Comparison of ENCODE assay signal across 21 cellular contexts in genomic region chr10:33224251-33224965, GRCh38.
"Had no signal": no experiment of that assay in that cellular context is flagged by ENCODE, and none has a peak within 500 bp of the region (broad histone marks: within the 10 kb centered on the region; RNA-seq: fewer than 3 reads in every experiment).

No MANE protein-coding gene starts in this region.

- H3K27ac ChIP-seq: esophagus muscularis mucosa, foreskin keratinocyte, transverse colon had no signal

- H3K27me3 ChIP-seq: esophagus muscularis mucosa, foreskin keratinocyte, transverse colon had no signal

- H3K9me3 Mint-ChIP-seq: activated B cell treated with CpG ODN at 0.5 μM for 24 hours; natural killer cell; T-helper 2 cell treated with Interferon-gamma antibody and Interleukin-4, amounts not matched to agents 5 μg/mL and 100 μg/mL, for 36 hours had no signal

- H3K4me3 Mint-ChIP-seq: activated B cell treated with CpG ODN at 0.5 μM for 24 hours; activated CD8-positive, alpha-beta T cell treated with anti-CD3 and anti-CD28 coated beads, Interleukin-2, amount 10 ng/mL, durations not matched to agents 7 days and 5 days; activated naive CD8-positive, alpha-beta T cell treated with anti-CD3 and anti-CD28 coated beads, Interleukin-2, amount 10 ng/mL, durations not matched to agents 7 days and 5 days; activated T-helper 1 cell treated with anti-CD3 and anti-CD28 coated beads, Interleukin-12 subunit alpha, Interleukin-12 subunit beta, Interleukin-2, Interleukin-4 antibody, amounts not matched to agents 30 ng/mL and 10 ng/mL and 1 ng/mL, durations not matched to agents 14 hours and 24 hours and 36 hours; natural killer cell; T-helper 2 cell treated with Interferon-gamma antibody and Interleukin-4, amounts not matched to agents 5 μg/mL and 100 μg/mL, for 36 hours had no signal

- H3K36me3 ChIP-seq: transverse colon had no signal

- H3K4me3 ChIP-seq: esophagus muscularis mucosa, skin epidermis, transverse colon had no signal

- H3K27me3 Mint-ChIP-seq: progenitor cell of endocrine pancreas had no signal

- ATAC-seq: activated CD8-positive, alpha-beta T cell treated with anti-CD3 and anti-CD28 coated beads, Interleukin-2, amount 10 ng/mL, durations not matched to agents 7 days and 5 days; foreskin keratinocyte; left colon; natural killer cell; right cardiac atrium had no signal

- H3K27ac Mint-ChIP-seq: activated B cell treated with CpG ODN at 0.5 μM for 24 hours; activated CD8-positive, alpha-beta T cell treated with anti-CD3 and anti-CD28 coated beads, Interleukin-2, amount 10 ng/mL, durations not matched to agents 7 days and 5 days; activated naive CD8-positive, alpha-beta T cell treated with anti-CD3 and anti-CD28 coated beads, Interleukin-2, amount 10 ng/mL, durations not matched to agents 7 days and 5 days; activated T-helper 1 cell treated with anti-CD3 and anti-CD28 coated beads, Interleukin-12 subunit alpha, Interleukin-12 subunit beta, Interleukin-2, Interleukin-4 antibody, amounts not matched to agents 30 ng/mL and 10 ng/mL and 1 ng/mL, durations not matched to agents 14 hours and 24 hours and 36 hours; natural killer cell; progenitor cell of endocrine pancreas; T-helper 2 cell treated with Interferon-gamma antibody and Interleukin-4, amounts not matched to agents 5 μg/mL and 100 μg/mL, for 36 hours had no signal

- H3K4me1 Mint-ChIP-seq: activated B cell treated with CpG ODN at 0.5 μM for 24 hours; activated naive CD8-positive, alpha-beta T cell treated with anti-CD3 and anti-CD28 coated beads, Interleukin-2, amount 10 ng/mL, durations not matched to agents 7 days and 5 days; natural killer cell had no signal

- H3K36me3 Mint-ChIP-seq: activated naive CD8-positive, alpha-beta T cell treated with anti-CD3 and anti-CD28 coated beads, Interleukin-2, amount 10 ng/mL, durations not matched to agents 7 days and 5 days; natural killer cell had no signal

- DNase-seq: activated B cell treated with CpG ODN at 0.5 μM for 24 hours; activated CD4-positive, alpha-beta T cell treated with anti-CD3 and anti-CD28 coated beads for 48 hours; activated CD8-positive, alpha-beta memory T cell treated with anti-CD3 and anti-CD28 coated beads, Interleukin-2, amount 50 U/mL, for 48 hours; activated CD8-positive, alpha-beta T cell treated with anti-CD3 and anti-CD28 coated beads, Interleukin-2, amount 10 ng/mL, durations not matched to agents 7 days and 5 days; activated naive CD8-positive, alpha-beta T cell treated with anti-CD3 and anti-CD28 coated beads, Interleukin-2, amount 10 ng/mL, durations not matched to agents 7 days and 5 days; foreskin keratinocyte; glutamatergic neuron; left colon; natural killer cell; nucleus accumbens; stimulated activated CD4-positive, alpha-beta T cell treated with anti-CD3 and anti-CD28 coated beads, Interleukin-4, amount 100 ng/mL, for 24 hours; stimulated activated CD8-positive, alpha-beta memory T cell treated with anti-CD3 and anti-CD28 coated beads, Interleukin-4, amount 100 ng/mL, for 48 hours; stimulated activated naive CD4-positive, alpha-beta T cell treated with Interleukin-2 at 50 U/mL for 16 hours; substantia nigra; transverse colon had no signal

- H3K9me3 ChIP-seq: esophagus muscularis mucosa, transverse colon had no signal
